Comparison of ENCODE assay signal across 1 cellular context in genomic region chr6:25397406-25397805, GRCh38.
TF ChIP-seq lines count a peak whose summit lies in the region.

No MANE protein-coding gene starts in this region.

TF ChIP-seq in H1, 55 proteins besides CTCF, POLR2A, EP300 and RAD21 (continued from another document):
- no peak for TF ChIP-seq HDAC2 (IDR thresholded peaks at IDR 0.05; ENCODE audit: borderline replicate concordance in 1 of 2, low read depth in 2 of 2, low read length in 2 of 2)
- TF ChIP-seq EZH2 (IDR thresholded peaks at IDR 0.05; ENCODE audit: low read depth, low read length, severe bottlenecking), result no peak
- no peak for TF ChIP-seq SIX5 (IDR thresholded peaks at IDR 0.05; ENCODE audit: low read depth, low read length)
- TF ChIP-seq KDM1A (IDR thresholded peaks at IDR 0.05; ENCODE audit: borderline replicate concordance, low read length), result no peak
